In genomic region chr1:107000907-107001306, GRCh38 we compare ENCODE assay signal across 17 cellular contexts.
"Had no signal": no experiment of that assay in that cellular context is flagged by ENCODE, and none has a peak within 500 bp of the region (broad histone marks: within the 10 kb centered on the region; RNA-seq: fewer than 3 reads in every experiment).

No MANE protein-coding gene starts in this region.

- ATAC-seq: activated CD4-positive, CD25-positive, alpha-beta regulatory T cell treated with anti-CD3 and anti-CD28 coated beads, Interleukin-2, amount 50 U/mL, for 24 hours; left cardiac atrium; lower lobe of right lung; naive thymus-derived CD8-positive, alpha-beta T cell; psoas muscle; right cardiac atrium; stimulated activated naive CD8-positive, alpha-beta T cell treated with anti-CD3 and anti-CD28 coated beads, Interleukin-15, Interleukin-2, amounts not matched to agents 100 U/mL and 50 U/mL, for 24 hours had no signal

- DNase-seq: activated CD4-positive, alpha-beta T cell treated with anti-CD3 and anti-CD28 coated beads, Interleukin-2, amount 50 U/mL, for 1 hour; activated gamma-delta T cell; adrenal gland; erythroblast; left cardiac atrium; lower lobe of right lung; naive thymus-derived CD8-positive, alpha-beta T cell; ovary; psoas muscle; right cardiac atrium; stimulated activated naive CD8-positive, alpha-beta T cell treated with anti-CD3 and anti-CD28 coated beads, Interleukin-15, Interleukin-2, amounts not matched to agents 100 U/mL and 50 U/mL, for 24 hours; T1000; transverse colon; uterus had no signal

- H3K4me3 ChIP-seq: adrenal gland, cardiac muscle cell, lower lobe of right lung, ovary, psoas muscle, skin epidermis, transverse colon, uterus had no signal

- H3K27ac ChIP-seq: adrenal gland, cardiac muscle cell, lower lobe of right lung, ovary, psoas muscle, skin epidermis, transverse colon, uterus had no signal

- H3K27me3 ChIP-seq: adrenal gland, cardiac muscle cell, ovary, transverse colon, uterus had no signal
